In genomic region chr21:45051580-45052434, GRCh38 we compare ENCODE assay signal across 17 cellular contexts. TPM values are rescaled to one million over a fixed set of nuclear protein-coding genes. Genes with fewer than 3 reads are reported as not detected.
A peak's percentile ranks its signal among the peaks of the same experiment; 100 is the strongest.
DNase-seq lines count a peak whose midpoint lies in the region; ATAC-seq and TF ChIP-seq lines count a peak whose summit lies in the region.
"Had no signal": no experiment of that assay in that cellular context is flagged by ENCODE, and none has a peak within 500 bp of the region (broad histone marks: within the 10 kb centered on the region; RNA-seq: fewer than 3 reads in every experiment).

No MANE protein-coding gene starts in this region.

- no peaks in the 10 kb centered on the region for H3K27me3 ChIP-seq in gastroesophageal sphincter
- H3K27me3 ChIP-seq in rectal smooth muscle tissue (ENCODE audit: control insufficient read depth, insufficient read depth, low read length): no peaks in the 10 kb centered on the region
- H3K27me3 ChIP-seq: right lobe of liver had no signal

- H3K4me3 ChIP-seq in gastroesophageal sphincter (no peak overlapping the region), rectal smooth muscle tissue (ENCODE audit: low read length) (no peak overlapping the region)
- H3K4me3 ChIP-seq: MG63, mucosa of descending colon, right lobe of liver had no signal

- ATAC-seq in Right ventricle myocardium inferior (no peak), gastroesophageal sphincter (no peak), HG02798 (IDR thresholded peaks at IDR 0.05; ENCODE audit: poor library complexity, unreplicated experiment) (no peak), HG03095 (IDR thresholded peaks at IDR 0.05; ENCODE audit: unreplicated experiment) (no peak)
- ATAC-seq: HepG2, mucosa of descending colon had no signal

- H3K4me1 ChIP-seq in gastroesophageal sphincter: peaks cover 0 to 35% (median 9%) of the 10 kb centered on the region in 3 donors
- H3K4me1 ChIP-seq in rectal smooth muscle tissue (ENCODE audit: control insufficient read depth, insufficient read depth, low read length): no peaks in the 10 kb centered on the region
- H3K4me1 ChIP-seq: right lobe of liver had no signal

- no peak for TF ChIP-seq POLR2A in gastroesophageal sphincter (IDR thresholded peaks at IDR 0.05)

- intact Hi-C loops in cardiac septum (cut with DNase I): no loop called here
- intact Hi-C loops in Right ventricle myocardium inferior (cut with DNase I): no loop called here

- H3K9ac ChIP-seq in rectal smooth muscle tissue (ENCODE audit: low read length): no peak overlapping the region

- no peak for TF ChIP-seq CTCF in gastroesophageal sphincter (IDR thresholded peaks at IDR 0.05)

- WGBS in gastroesophageal sphincter (ENCODE audit: low coverage in 1 of 2), 2 donors: 67 to 100% methylated on average over 1 to 4 of the region's 24 CpGs

- no peaks in the 10 kb centered on the region for H3K36me3 ChIP-seq in gastroesophageal sphincter
- no peaks in the 10 kb centered on the region for H3K36me3 ChIP-seq in rectal smooth muscle tissue (ENCODE audit: control insufficient read depth, insufficient read depth, low read length)
- H3K36me3 ChIP-seq: MG63, right lobe of liver had no signal

- peak; percentile 51 for DNase-seq in cardiac septum (ENCODE audit: low spot score)
- DNase-seq in Right ventricle myocardium inferior (ENCODE audit: missing footprints): no peak
- DNase-seq in NOMO-1 (lab: John Stamatoyannopoulos, UW; ENCODE audit: unreplicated experiment in 2 of 2): no peak
- no peak for DNase-seq in NCI-H446 treated with DMSO at 0.1 percent for 48 hours (lab: John Stamatoyannopoulos, UW)
- DNase-seq: activated CD4-positive, alpha-beta T cell treated with anti-CD3 and anti-CD28 coated beads, Interleukin-2, amount 50 U/mL, for 1 hour; DMS 273 treated with DMSO at 0.1 percent for 48 hours; MG63; mucosa of descending colon; NCI-H1436 treated with DMSO at 0.1 percent for 48 hours; stimulated activated CD4-positive, alpha-beta T cell treated with anti-CD3 and anti-CD28 coated beads, Interleukin-4, amount 100 ng/mL, for 24 hours; SW 1271 had no signal

- no peak for TF ChIP-seq EP300 in gastroesophageal sphincter (IDR thresholded peaks at IDR 0.05)

- H3K9me3 ChIP-seq in gastroesophageal sphincter: peaks cover 0 to 9% (median 0%) of the 10 kb centered on the region in 3 donors
- H3K9me3 ChIP-seq: mucosa of descending colon, right lobe of liver had no signal

- H3K27ac ChIP-seq in gastroesophageal sphincter: peak overlapping the region; percentile 88 to 100 (median 89)
- peak overlapping the region; percentile 10 for H3K27ac ChIP-seq in rectal smooth muscle tissue (ENCODE audit: low read depth, low read length)
- H3K27ac ChIP-seq: right lobe of liver had no signal

RNA-seq across cellular contexts. Expression of gene ADARB1, which starts 22.6 kb away (rescaled TPM):
- total RNA-seq in cardiac septum (13.7 TPM), Right ventricle myocardium inferior (15.1 TPM), gastroesophageal sphincter (100 to 1,000 TPM; 136 to 228 (median 181) TPM)
